In the genomic region with DNA sequence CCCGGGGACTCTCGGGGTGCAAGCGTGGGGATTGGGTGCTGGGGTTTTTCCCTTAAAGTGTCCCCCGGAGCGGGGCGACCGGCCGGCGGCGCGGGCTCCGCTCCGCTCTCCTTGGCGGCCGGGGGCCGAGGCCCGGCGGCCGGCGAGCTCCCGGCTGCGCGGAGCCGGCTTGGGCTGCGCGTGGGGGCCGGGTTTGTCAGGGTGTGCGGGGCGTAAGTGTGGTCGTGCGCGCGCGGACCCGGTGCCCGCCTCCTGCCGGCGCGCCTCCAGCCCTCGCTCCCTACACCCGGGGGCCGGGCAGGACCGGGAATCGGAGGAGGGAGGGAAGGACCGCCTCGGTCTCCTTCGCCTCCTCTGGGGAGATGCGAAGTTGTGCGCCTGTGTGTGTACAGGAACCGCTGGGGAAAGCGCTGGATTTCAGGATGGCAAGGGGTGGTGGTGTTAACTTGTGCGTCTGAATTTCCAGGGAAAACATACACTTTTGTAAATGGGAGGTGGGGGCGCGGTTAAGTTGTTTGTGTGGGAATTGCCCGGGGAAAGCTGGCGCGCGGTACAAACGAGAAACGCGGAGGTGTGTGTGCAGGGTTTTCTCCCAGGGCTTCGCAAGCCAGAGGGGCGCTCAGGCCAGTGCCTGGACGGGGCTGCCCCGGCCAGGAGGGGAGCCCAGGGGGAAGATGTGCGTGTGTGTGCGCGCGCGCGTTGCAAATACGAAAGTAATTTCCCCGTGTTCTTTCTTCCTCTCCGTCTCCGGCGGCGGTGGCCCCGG, we compare ENCODE assay signal across 8 cellular contexts. TPM values are rescaled to one million over a fixed set of nuclear protein-coding genes. Genes with fewer than 3 reads are reported as not detected.
DNase-seq lines count a peak whose midpoint lies in the region; ATAC-seq, FAIRE-seq and TF ChIP-seq lines count a peak whose summit lies in the region.

No MANE protein-coding gene starts in this region.

- DNase-seq in COLO668 (lab: John Stamatoyannopoulos, UW; ENCODE audit: unreplicated experiment) (peak; percentile 57), endothelial cell of umbilical vein (ENCODE audit: low read depth, low spot score) (peak; percentile 63), thyroid gland (peak; percentile 59 to 62), NCI-H2196 (lab: John Stamatoyannopoulos, UW; ENCODE audit: unreplicated experiment) (no peak)
- peak; percentile 77 for DNase-seq in activated CD8-positive, alpha-beta memory T cell treated with anti-CD3 and anti-CD28 coated beads for 24 hours

- H3K9me3 ChIP-seq in KOPT-K1 (ENCODE audit: insufficient read depth, low read length, poor library complexity, severe bottlenecking): no peaks in the 10 kb centered on the region
- no peaks in the 10 kb centered on the region for H3K9me3 ChIP-seq in endothelial cell of umbilical vein (replicated peaks; ENCODE audit: control insufficient read depth, insufficient read depth, low read length)
- no peaks in the 10 kb centered on the region for H3K9me3 ChIP-seq in muscle layer of colon (ENCODE audit: low read length)
- no peaks in the 10 kb centered on the region for H3K9me3 ChIP-seq in thyroid gland

- no peaks in the 10 kb centered on the region for H4K20me1 ChIP-seq in endothelial cell of umbilical vein (replicated peaks; ENCODE audit: control insufficient read depth, extremely low read depth, insufficient read depth, low read length)

- POLR2A ChIA-PET in endothelial cell of umbilical vein (lab: Charles Lee): no interaction called here

- H2AFZ ChIP-seq in endothelial cell of umbilical vein (ENCODE audit: low read depth, low read length): no peak overlapping the region

- H3K4me2 ChIP-seq in endothelial cell of umbilical vein (ENCODE audit: insufficient read depth, low read length): peak overlapping the region; percentile 60

- intact Hi-C loops in endothelial cell of umbilical vein (cut with micrococcal nuclease): loop anchor here (2.0 to 5.0 kb wide), 7 partner anchors 59 to 1022 kb away; no protein-coding TSS in a partner anchor
- intact Hi-C loops in thyroid gland (cut with DNase I): loop anchor here (5.0 to 10.0 kb wide), 3 partner anchors 65 to 128 kb away; no protein-coding TSS in a partner anchor

- H3K27me3 ChIP-seq in endothelial cell of umbilical vein (ENCODE audit: control insufficient read depth in 2 of 2, insufficient read depth in 2 of 2, low read length in 2 of 2) (no peaks in the 10 kb centered on the region), muscle layer of colon (ENCODE audit: control insufficient read depth in 1 of 2, insufficient read depth in 2 of 2, low read length in 2 of 2) (no peaks in the 10 kb centered on the region), thyroid gland (no peaks in the 10 kb centered on the region)

- CTCF ChIA-PET in endothelial cell of umbilical vein (lab: Charles Lee): interaction anchor here (0.6 to 7.8 kb wide), 5 partner anchors 120 to 1022 kb away, joined by 3 to 85 read pairs (median 3); no protein-coding TSS in a partner anchor

- peaks cover 49% of the 10 kb centered on the region for H3K79me2 ChIP-seq in endothelial cell of umbilical vein (ENCODE audit: control insufficient read depth, insufficient read depth, low read length)

- peaks cover 32% of the 10 kb centered on the region for H3K4me1 ChIP-seq in endothelial cell of umbilical vein (ENCODE audit: control insufficient read depth, extremely low read depth, insufficient read depth, low read length)
- peaks cover 37% of the 10 kb centered on the region for H3K4me1 ChIP-seq in muscle layer of colon (ENCODE audit: insufficient read depth, low read length)
- H3K4me1 ChIP-seq in thyroid gland: peaks cover 46% of the 10 kb centered on the region in 2 donors

- ATAC-seq in GM21576 (IDR thresholded peaks at IDR 0.05; ENCODE audit: unreplicated experiment): peak; percentile 11

- dilution Hi-C loops in endothelial cell of umbilical vein (cut with MboI; ENCODE audit: extremely low pct_ligation_motif_present, low sequenced_read_pairs): no loop called here

- H3K27ac ChIP-seq in KOPT-K1 (ENCODE audit: low read depth, low read length, poor library complexity, severe bottlenecking) (peak overlapping the region; percentile 72), endothelial cell of umbilical vein (ENCODE audit: insufficient read depth, low read depth, low read length) (peak overlapping the region; percentile 69), muscle layer of colon (ENCODE audit: low read depth, low read length) (peak overlapping the region; percentile 98), thyroid gland (peak overlapping the region; percentile 98 to 99 (median 99))

- TF ChIP-seq CTCF in endothelial cell of umbilical vein (IDR thresholded peaks at IDR 0.05; ENCODE audit: extremely low read depth in 1 of 2, insufficient read depth in 1 of 2, low read depth in 1 of 2, low read length in 2 of 2) (no peak), thyroid gland (IDR thresholded peaks at IDR 0.05) (peak in 2 of 6 experiments; percentile 1 to 3)

- H3K9me1 ChIP-seq in endothelial cell of umbilical vein (replicated peaks; ENCODE audit: control insufficient read depth, extremely low read depth, insufficient read depth, low read length): no peaks in the 10 kb centered on the region

- no peak for TF ChIP-seq POLR2A in endothelial cell of umbilical vein (IDR thresholded peaks at IDR 0.05; ENCODE audit: low read depth, low read length)
- TF ChIP-seq POLR2A in thyroid gland (IDR thresholded peaks at IDR 0.05): no peak

- WGBS in thyroid gland, 2 donors: 0 to 1% methylated on average over 26 to 27 of the region's 78 CpGs

- H3K36me3 ChIP-seq in KOPT-K1 (ENCODE audit: insufficient read depth, low read length) (no peaks in the 10 kb centered on the region), endothelial cell of umbilical vein (ENCODE audit: control insufficient read depth in 2 of 2, extremely low read depth in 1 of 2, insufficient read depth in 2 of 2, low read length in 2 of 2) (no peaks in the 10 kb centered on the region), muscle layer of colon (ENCODE audit: insufficient read depth, low read length) (no peaks in the 10 kb centered on the region), thyroid gland (no peaks in the 10 kb centered on the region)

- BruUV-seq in endothelial cell of umbilical vein (replicated peaks; lab: Mats Ljungman, UMichigan): no TSS peak

- no peak for FAIRE-seq in endothelial cell of umbilical vein (lab: Jason Lieb, UNC)

- H3K9ac ChIP-seq in endothelial cell of umbilical vein (replicated peaks; ENCODE audit: extremely low read depth, insufficient read depth, low read length) (peak overlapping the region; percentile 62), muscle layer of colon (ENCODE audit: low read length) (peak overlapping the region; percentile 87)

- peak overlapping the region; percentile 58 to 81 (median 73) for H3K4me3 ChIP-seq in endothelial cell of umbilical vein (replicated peaks in 1 of 3; ENCODE audit: insufficient read depth in 1 of 3, low read depth in 1 of 3, low read length in 3 of 3)
- peak overlapping the region; percentile 88 to 92 for H3K4me3 ChIP-seq in muscle layer of colon (ENCODE audit: low read depth in 1 of 2, low read length in 2 of 2)
- peak overlapping the region; percentile 64 to 95 (median 89) for H3K4me3 ChIP-seq in thyroid gland (replicated peaks in 1 of 3)

TF ChIP-seq in endothelial cell of umbilical vein, 7 proteins besides CTCF, POLR2A, EP300 and RAD21:
- no peak for TF ChIP-seq MYC (IDR thresholded peaks at IDR 0.05; ENCODE audit: low read depth, low read length)
- TF ChIP-seq, protein P1, sequence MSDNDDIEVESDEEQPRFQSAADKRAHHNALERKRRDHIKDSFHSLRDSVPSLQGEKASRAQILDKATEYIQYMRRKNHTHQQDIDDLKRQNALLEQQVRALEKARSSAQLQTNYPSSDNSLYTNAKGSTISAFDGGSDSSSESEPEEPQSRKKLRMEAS (IDR thresholded peaks at IDR 0.05; ENCODE audit: insufficient read depth, insufficient read length): no peak
- TF ChIP-seq EZH2 (IDR thresholded peaks at IDR 0.05; ENCODE audit: borderline replicate concordance, low read depth, low read length, severe bottlenecking): no peak
- no peak for TF ChIP-seq JUN (IDR thresholded peaks at IDR 0.05; ENCODE audit: borderline replicate concordance, insufficient read depth, insufficient read length, low read depth)
- TF ChIP-seq GATA2 (IDR thresholded peaks at IDR 0.05; ENCODE audit: insufficient read depth, insufficient read length, low read depth, low read length): no peak
- no peak for TF ChIP-seq POLR2AphosphoS5 (IDR thresholded peaks at IDR 0.05; ENCODE audit: insufficient read depth, low read depth, low read length)
- TF ChIP-seq FOS (IDR thresholded peaks at IDR 0.05; ENCODE audit: borderline replicate concordance, insufficient read depth, low read length): no peak
TF ChIP-seq in endothelial cell of umbilical vein: peak in this region for 0.

RNA-seq across cellular contexts. Expression of gene ZMIZ1, which starts 0.7 kb away (rescaled TPM):
- total RNA-seq in endothelial cell of umbilical vein: 46.7 and 49.6 TPM in 2 replicates
- 12.5 and 13.0 TPM in 2 replicates for polyA plus RNA-seq in endothelial cell of umbilical vein
- 21.9 and 22.0 TPM in 2 replicates for polyA plus RNA-seq in endothelial cell of umbilical vein (2011; cell fraction: cytosol; rRNA removed)
- polyA plus RNA-seq in endothelial cell of umbilical vein (2011; cell fraction: nucleus; rRNA removed): 28.9 and 35.8 TPM in 2 replicates
- 33.1 and 33.9 TPM in 2 replicates for polyA plus RNA-seq in endothelial cell of umbilical vein (2012)
- polyA minus RNA-seq in endothelial cell of umbilical vein: 28.8 and 38.1 TPM in 2 replicates
- polyA minus RNA-seq in endothelial cell of umbilical vein (2011; cell fraction: cytosol; rRNA and poly(A)+ RNA removed): 5.4 TPM
- 26.6 and 30.9 TPM in 2 replicates for polyA minus RNA-seq in endothelial cell of umbilical vein (2011; cell fraction: nucleus; rRNA and poly(A)+ RNA removed)
- total RNA-seq in thyroid gland: 100 to 1,000 TPM in 2 of 4 donors, 10 to 100 TPM in 2; 59.9 to 128 (median 94.4) TPM
